In genomic region chr15:74293021-74293810, GRCh38 we compare ENCODE assay signal across 19 cellular contexts. TPM values are rescaled to one million over a fixed set of nuclear protein-coding genes. Genes with fewer than 3 reads are reported as not detected.
DNase-seq lines count a peak whose midpoint lies in the region; ATAC-seq and TF ChIP-seq lines count a peak whose summit lies in the region.
"Had no signal": no experiment of that assay in that cellular context is flagged by ENCODE, and none has a peak within 500 bp of the region (broad histone marks: within the 10 kb centered on the region; RNA-seq: fewer than 3 reads in every experiment).

No MANE protein-coding gene starts in this region.

- DNase-seq in NCI-H1694 treated with DMSO at 0.1 percent for 48 hours (lab: John Stamatoyannopoulos, UW) (peak; percentile 36), NCI-H1694 (lab: John Stamatoyannopoulos, UW) (no peak), NCI-H82 treated with DMSO at 0.1 percent for 48 hours (lab: John Stamatoyannopoulos, UW; ENCODE audit: unreplicated experiment) (peak; percentile 39), WERI-Rb-1 (no peak), osteoblast (ENCODE audit: insufficient read length, low spot score, missing footprints) (peak; percentile 38), NCI-H226 (no peak), NCI-H524 treated with DMSO at 0.1 percent for 48 hours (lab: John Stamatoyannopoulos, UW) (no peak)
- DNase-seq: AML-193; CD4-positive, alpha-beta memory T cell; DMS153; GDM1; HFFc6 had no signal

- H3K4me3 ChIP-seq in WERI-Rb-1 (ENCODE audit: low read depth, low read length): no peak overlapping the region
- no peak overlapping the region for H3K4me3 ChIP-seq in osteoblast (ENCODE audit: insufficient read depth, low read length)
- H3K4me3 ChIP-seq: A549, BLaER1, GM23338 had no signal

- H3K4me2 ChIP-seq in osteoblast (ENCODE audit: insufficient read depth, low read length): no peak overlapping the region
- H3K4me2 ChIP-seq: A549, BLaER1, GM23338 had no signal

- no peaks in the 10 kb centered on the region for H3K79me2 ChIP-seq in osteoblast (ENCODE audit: insufficient read depth, low read length)

- H3K36me3 ChIP-seq in WERI-Rb-1 (no peaks in the 10 kb centered on the region), osteoblast (ENCODE audit: insufficient read depth, low read length) (no peaks in the 10 kb centered on the region)
- H3K36me3 ChIP-seq: BLaER1 had no signal

- H3K4me1 ChIP-seq in osteoblast (ENCODE audit: insufficient read depth, low read length): peaks cover 3% of the 10 kb centered on the region
- H3K4me1 ChIP-seq: A549 had no signal

- ATAC-seq in HG02798 (IDR thresholded peaks at IDR 0.05; ENCODE audit: poor library complexity, unreplicated experiment): no peak
- ATAC-seq: A549, GM23338, HCT116, HepG2 had no signal

- peaks cover 4% of the 10 kb centered on the region for H4K20me1 ChIP-seq in osteoblast (ENCODE audit: insufficient read depth, low read length)

- H3K27me3 ChIP-seq in WERI-Rb-1 (ENCODE audit: insufficient read depth, low read depth, severe bottlenecking) (no peaks in the 10 kb centered on the region), osteoblast (ENCODE audit: insufficient read depth, low read length) (peaks cover 27% of the 10 kb centered on the region)
- H3K27me3 ChIP-seq: BLaER1 had no signal

- H3K27ac ChIP-seq in WERI-Rb-1 (peak overlapping the region; percentile 98), osteoblast (ENCODE audit: low read depth, low read length) (no peak overlapping the region)
- H3K27ac ChIP-seq: 22Rv1, A549, BLaER1 had no signal

- H3K9me3 ChIP-seq in WERI-Rb-1 (ENCODE audit: severe bottlenecking) (no peaks in the 10 kb centered on the region), osteoblast (ENCODE audit: low read depth, low read length) (no peaks in the 10 kb centered on the region)
- H3K9me3 ChIP-seq: A549, BLaER1 had no signal

- TF ChIP-seq CTCF in WERI-Rb-1 (IDR thresholded peaks at IDR 0.05; ENCODE audit: low read depth, low read length) (no peak), osteoblast (IDR thresholded peaks at IDR 0.05; ENCODE audit: extremely low read depth, low read depth, low read length) (no peak)

- no peak overlapping the region for H2AFZ ChIP-seq in osteoblast (ENCODE audit: low read length)
- H2AFZ ChIP-seq: GM23338 had no signal

RNA-seq across cellular contexts. Expression of gene CCDC33, which starts 57.1 kb away (rescaled TPM):
- 0.29 TPM in 1 of 2 replicates, not detected in the other for total RNA-seq in osteoblast
- total RNA-seq: CD4-positive, alpha-beta memory T cell; HepG2 had no signal

Comparison
In these comparisons a context has a peak if more than half of its experiments do, and no peak if none do; other contexts are left out.
1. DNase-seq: peak in NCI-H1694 treated with DMSO at 0.1 percent for 48 hours (single experiment), NCI-H82 treated with DMSO at 0.1 percent for 48 hours (single experiment) and osteoblast (single experiment); none in NCI-H1694 (single experiment), WERI-Rb-1 (single experiment), NCI-H226 (single experiment) and NCI-H524 treated with DMSO at 0.1 percent for 48 hours (single experiment).